ENCODE assay signal across 8 cellular contexts in genomic region chr21:46635324-46636180, GRCh38. TPM values are rescaled to one million over a fixed set of nuclear protein-coding genes. Genes with fewer than 3 reads are reported as not detected.
DNase-seq lines count a peak whose midpoint lies in the region; ATAC-seq and TF ChIP-seq lines count a peak whose summit lies in the region.

Gene PRMT2 (plus strand): TSS chr21:46635674. CDS start chr21:46636952, 1,278 bp downstream.

- H3K9me2 ChIP-seq in hepatocyte (replicated peaks; ENCODE audit: insufficient read depth): no peaks in the 10 kb centered on the region

- H3K9me3 ChIP-seq in hepatocyte (ENCODE audit: low read depth): no peaks in the 10 kb centered on the region
- H3K9me3 ChIP-seq in aorta (ENCODE audit: control insufficient read depth, low read length): no peaks in the 10 kb centered on the region

- H3K27ac ChIP-seq in hepatocyte (peak within 1 kb of the TSS; percentile 98), aorta (ENCODE audit: low read depth in 1 of 2, low read length in 2 of 2) (peak within 1 kb of the TSS; percentile 47 to 95)

- H3K4me1 ChIP-seq in hepatocyte (ENCODE audit: insufficient read depth) (peaks cover 30% of the 10 kb centered on the region), aorta (ENCODE audit: control insufficient read depth in 1 of 2, insufficient read depth in 2 of 2, low read length in 2 of 2) (no peaks in the 10 kb centered on the region)

- peak within 1 kb of the TSS; percentile 95 for H3K4me2 ChIP-seq in hepatocyte

- H3K27me3 ChIP-seq in hepatocyte (no peaks in the 10 kb centered on the region), aorta (ENCODE audit: control insufficient read depth in 1 of 2, insufficient read depth in 2 of 2, low read length in 1 of 2) (no peaks in the 10 kb centered on the region)

- peak within 1 kb of the TSS; percentile 76 for H2AFZ ChIP-seq in hepatocyte

- peak; percentile 52 for DNase-seq in NCI-H2081 treated with DMSO at 0.1 percent for 48 hours (lab: John Stamatoyannopoulos, UW)
- DNase-seq in T1000 (lab: John Stamatoyannopoulos, UW): peak; percentile 78
- peak; percentile 99 for DNase-seq in astrocyte of the hippocampus (ENCODE audit: low read depth, low spot score)
- peak; percentile 99 for DNase-seq in hepatocyte (ENCODE audit: low spot score)
- peak; percentile 92 for DNase-seq in renal cortical epithelial cell (ENCODE audit: low read depth)
- DNase-seq in aorta: peak; percentile 99 to 100

- H4K20me1 ChIP-seq in hepatocyte (ENCODE audit: insufficient read depth, poor library complexity, severe bottlenecking): peaks cover 22% of the 10 kb centered on the region

- no peak for TF ChIP-seq CTCF in hepatocyte (IDR thresholded peaks at IDR 0.05; ENCODE audit: poor library complexity)

- H3K36me3 ChIP-seq in hepatocyte (replicated peaks; ENCODE audit: insufficient read depth, low read depth) (no peaks in the 10 kb centered on the region), aorta (ENCODE audit: control insufficient read depth in 1 of 2, insufficient read depth in 2 of 2, low read length in 1 of 2) (no peaks in the 10 kb centered on the region)

- H3K4me3 ChIP-seq in hepatocyte (peak within 1 kb of the TSS; percentile 78), aorta (ENCODE audit: low read length in 2 of 2) (peak within 1 kb of the TSS; percentile 71 to 75)

- intact Hi-C loops in aorta (cut with DNase I): no loop called here

- WGBS in hepatocyte (ENCODE audit: low lambda C conversion rate, missing lambda C conversion rate): under 1% methylated on average over 82 of the region's 90 CpGs
- 0% methylated on average over 87 to 90 of the region's 90 CpGs for WGBS in aorta, 2 donors

- ATAC-seq in GM18517 (IDR thresholded peaks at IDR 0.05; ENCODE audit: unreplicated experiment) (peak; percentile 85), HG03039 (IDR thresholded peaks at IDR 0.05; ENCODE audit: unreplicated experiment) (peak; percentile 94), aorta (ENCODE audit: low FRiP score) (peak; percentile 99)

- peaks cover 47% of the 10 kb centered on the region for H3K79me2 ChIP-seq in hepatocyte

RNA-seq across cellular contexts. Expression of gene PRMT2, which starts in this region (rescaled TPM):
- total RNA-seq in hepatocyte (79.7 and 86.5 TPM in 2 replicates), renal cortical epithelial cell (123 and 163 TPM in 2 replicates), aorta (100 to 1,000 TPM; 118 to 139 TPM)
- polyA plus RNA-seq in hepatocyte (98.1 and 108 TPM in 2 replicates), aorta (100 to 1,000 TPM; 134 to 140 TPM)

Comparison
In these comparisons a context has a peak if more than half of its experiments do, and no peak if none do; other contexts are left out.
1. Peak in every context shown above with its lines: DNase-seq, ATAC-seq, H3K4me3 ChIP-seq and H3K27ac ChIP-seq.